Comparison of ENCODE assay signal across 32 cellular contexts in the genomic region with DNA sequence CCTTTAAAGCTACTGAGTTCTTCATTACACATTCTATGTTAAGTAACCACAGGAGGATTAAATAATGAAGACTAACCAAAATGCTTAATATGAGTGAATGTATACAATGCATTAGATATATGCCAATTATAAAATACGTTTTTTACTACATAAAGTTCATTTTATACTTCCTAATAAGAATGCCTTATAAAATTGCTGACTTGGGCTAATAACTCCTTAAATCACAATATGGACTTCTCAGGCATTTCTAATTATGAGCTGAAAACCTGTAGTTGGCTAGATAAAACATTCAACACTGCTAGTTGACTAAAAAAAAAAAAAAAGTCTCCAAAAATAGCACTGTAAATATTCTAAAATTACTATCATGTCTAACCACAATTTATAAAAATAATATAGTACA.
"Had no signal": no experiment of that assay in that cellular context is flagged by ENCODE, and none has a peak within 500 bp of the region (broad histone marks: within the 10 kb centered on the region; RNA-seq: fewer than 3 reads in every experiment).

No MANE protein-coding gene starts in this region.

- H3K9me2 ChIP-seq: SK-N-SH had no signal

- H3K36me3 ChIP-seq: ascending aorta, cardiac muscle cell, SJSA1 had no signal

- H3K27me3 Mint-ChIP-seq: activated CD4-positive, alpha-beta T cell treated with anti-CD3 and anti-CD28 coated beads, Interleukin-2, amount 10 ng/mL, durations not matched to agents 24 days and 14 days; activated naive CD4-positive, alpha-beta T cell treated with anti-CD3 and anti-CD28 coated beads, Interleukin-2, amount 50 U/mL, for 24 hours; activated naive CD8-positive, alpha-beta T cell treated with anti-CD3 and anti-CD28 coated beads, Interleukin-2, amount 10 ng/mL, durations not matched to agents 7 days and 5 days; activated T-cell treated with anti-CD3 and anti-CD28 coated beads, Interleukin-2, amount 50 U/mL, for 24 hours had no signal

- H3K9me3 ChIP-seq: ascending aorta, Peyer's patch, SJSA1, SK-N-SH had no signal

- ATAC-seq: activated CD8-positive, alpha-beta T cell treated with anti-CD3 and anti-CD28 coated beads, Interleukin-2, amount 10 ng/mL, durations not matched to agents 7 days and 5 days; PC-3 had no signal

- H3K27me3 ChIP-seq: ascending aorta, cardiac muscle cell, Peyer's patch had no signal

- H3K27ac Mint-ChIP-seq: activated CD4-positive, alpha-beta T cell treated with anti-CD3 and anti-CD28 coated beads, Interleukin-2, amount 10 ng/mL, durations not matched to agents 24 days and 14 days; activated CD8-positive, alpha-beta T cell treated with anti-CD3 and anti-CD28 coated beads, Interleukin-2, amount 10 ng/mL, durations not matched to agents 7 days and 5 days; activated naive CD8-positive, alpha-beta T cell treated with anti-CD3 and anti-CD28 coated beads, Interleukin-2, amount 10 ng/mL, durations not matched to agents 7 days and 5 days; activated T-helper 2 cell treated with anti-CD3 and anti-CD28 coated beads, Interferon-gamma antibody, Interleukin-2, Interleukin-4, amounts not matched to agents 10 μg/mL and 5 μg/mL and 100 μg/mL, durations not matched to agents 14 hours and 24 hours and 36 hours; T-helper 1 cell treated with Interleukin-12 subunit alpha and Interleukin-12 subunit beta and Interleukin-4 antibody, amounts not matched to agents 30 μg/mL and 1 μg/mL, for 36 hours; T-helper 2 cell treated with Interferon-gamma antibody and Interleukin-4, amounts not matched to agents 5 μg/mL and 100 μg/mL, for 36 hours had no signal

- H3K9me3 Mint-ChIP-seq: activated CD4-positive, alpha-beta T cell treated with anti-CD3 and anti-CD28 coated beads, Interleukin-2, amount 10 ng/mL, durations not matched to agents 24 days and 14 days; activated naive CD4-positive, alpha-beta T cell treated with anti-CD3 and anti-CD28 coated beads, Interleukin-2, amount 50 U/mL, for 24 hours; activated naive CD8-positive, alpha-beta T cell treated with anti-CD3 and anti-CD28 coated beads, Interleukin-2, amount 10 ng/mL, durations not matched to agents 7 days and 5 days; activated T-cell treated with anti-CD3 and anti-CD28 coated beads, Interleukin-2, amount 50 U/mL, for 24 hours; activated T-helper 2 cell treated with anti-CD3 and anti-CD28 coated beads, Interferon-gamma antibody, Interleukin-2, Interleukin-4, amounts not matched to agents 10 μg/mL and 5 μg/mL and 100 μg/mL, durations not matched to agents 14 hours and 24 hours and 36 hours; T-helper 1 cell treated with Interleukin-12 subunit alpha and Interleukin-12 subunit beta and Interleukin-4 antibody, amounts not matched to agents 30 μg/mL and 1 μg/mL, for 36 hours; T-helper 2 cell treated with Interferon-gamma antibody and Interleukin-4, amounts not matched to agents 5 μg/mL and 100 μg/mL, for 36 hours had no signal

- H3K4me3 ChIP-seq: ascending aorta, cardiac muscle cell, Peyer's patch, SJSA1 had no signal

- H3K9ac ChIP-seq: SK-N-SH had no signal

- H3K4me2 ChIP-seq: SK-N-SH had no signal

- FAIRE-seq: TTC549 had no signal

- H3K4me3 Mint-ChIP-seq: activated CD4-positive, alpha-beta T cell treated with anti-CD3 and anti-CD28 coated beads, Interleukin-2, amount 10 ng/mL, durations not matched to agents 24 days and 14 days; activated CD8-positive, alpha-beta T cell treated with anti-CD3 and anti-CD28 coated beads, Interleukin-2, amount 10 ng/mL, durations not matched to agents 7 days and 5 days; activated naive CD4-positive, alpha-beta T cell treated with anti-CD3 and anti-CD28 coated beads, Interleukin-2, amount 50 U/mL, for 24 hours; activated naive CD8-positive, alpha-beta T cell treated with anti-CD3 and anti-CD28 coated beads, Interleukin-2, amount 10 ng/mL, durations not matched to agents 7 days and 5 days; activated T-cell treated with anti-CD3 and anti-CD28 coated beads, Interleukin-2, amount 50 U/mL, for 24 hours; T-helper 1 cell treated with Interleukin-12 subunit alpha and Interleukin-12 subunit beta and Interleukin-4 antibody, amounts not matched to agents 30 μg/mL and 1 μg/mL, for 36 hours; T-helper 2 cell treated with Interferon-gamma antibody and Interleukin-4, amounts not matched to agents 5 μg/mL and 100 μg/mL, for 36 hours had no signal

- H3K27ac ChIP-seq: ascending aorta, cardiac muscle cell, Peyer's patch, SJSA1 had no signal

- DNase-seq: activated CD4-positive, alpha-beta T cell treated with anti-CD3 and anti-CD28 coated beads, Interleukin-2, amount 50 U/mL, for 4 hours; activated CD8-positive, alpha-beta T cell treated with anti-CD3 and anti-CD28 coated beads, Interleukin-2, amount 10 ng/mL, durations not matched to agents 7 days and 5 days; activated gamma-delta T cell; activated naive CD4-positive, alpha-beta T cell treated with Interleukin-2 at 50 U/mL for 16 hours; activated naive CD8-positive, alpha-beta T cell treated with anti-CD3 and anti-CD28 coated beads, Interleukin-2, amount 10 ng/mL, durations not matched to agents 7 days and 5 days; activated T-cell treated with anti-CD3 and anti-CD28 coated beads, Interleukin-2, amount 50 U/mL, for 24 hours; amygdala; Kasumi-1; KG1; NCI-H1092 treated with DMSO at 0.1 percent for 48 hours; NCI-H1417 treated with DMSO at 0.1 percent for 48 hours; NCI-H187 treated with DMSO at 0.1 percent for 48 hours; NCI-H2081; NCI-H226; NCI-H446 treated with DMSO at 0.1 percent for 48 hours; NCI-H524; NCI-H69; NCI-H82; PC-3; Peyer's patch; RPMI8226; SHP77 treated with DMSO at 0.1 percent for 48 hours; SK-N-SH had no signal

- H3K4me1 ChIP-seq: SJSA1 had no signal
